In genomic region chr3:112253301-112253971, GRCh38 we compare ENCODE assay signal across 20 cellular contexts. TPM values are rescaled to one million over a fixed set of nuclear protein-coding genes. Genes with fewer than 3 reads are reported as not detected.
DNase-seq lines count a peak whose midpoint lies in the region; ATAC-seq, FAIRE-seq and TF ChIP-seq lines count a peak whose summit lies in the region.
"Had no signal": no experiment of that assay in that cellular context is flagged by ENCODE, and none has a peak within 500 bp of the region (broad histone marks: within the 10 kb centered on the region; RNA-seq: fewer than 3 reads in every experiment).

No MANE protein-coding gene starts in this region.

- POLR2A ChIA-PET in PC-9 (lab: Charles Lee; ENCODE audit: unreplicated experiment): no interaction called here

- DNase-seq in GM12892 (ENCODE audit: insufficient read length) (no peak), adrenal gland (no peak), PC-9 (no peak), mucosa of descending colon (no peak)
- DNase-seq: activated CD4-positive, CD25-positive, alpha-beta regulatory T cell treated with anti-CD3 and anti-CD28 coated beads, Interleukin-2, amount 50 U/mL, for 72 hours; activated gamma-delta T cell; CD4-positive, CD25-positive, alpha-beta regulatory T cell; effector memory CD8-positive, alpha-beta T cell; left ventricle myocardium inferior; NCI-H2171; NCI-H526 treated with DMSO at 0.1 percent for 48 hours; stimulated activated CD4-positive, alpha-beta T cell treated with anti-CD3 and anti-CD28 coated beads, Interleukin-4, amount 100 ng/mL, for 4 hours had no signal

- no peaks in the 10 kb centered on the region for H3K27me3 ChIP-seq in adrenal gland
- H3K27me3 ChIP-seq in PC-9 (ENCODE audit: insufficient read depth, low read depth): no peaks in the 10 kb centered on the region

- no peak overlapping the region for H2AFZ ChIP-seq in PC-9

- TF ChIP-seq POLR2A in GM12892 (IDR thresholded peaks at IDR 0.05; ENCODE audit: low read depth, low read length): no peak
- no peak for TF ChIP-seq POLR2A in adrenal gland (IDR thresholded peaks at IDR 0.05)

- no TSS peak for BruUV-seq in PC-9 (replicated peaks; lab: Mats Ljungman, UMichigan)

- H3K4me3 ChIP-seq in adrenal gland: no peak overlapping the region
- no peak overlapping the region for H3K4me3 ChIP-seq in PC-9
- H3K4me3 ChIP-seq in mucosa of descending colon: no peak overlapping the region
- H3K4me3 ChIP-seq: K562, left ventricle myocardium inferior had no signal

- CTCF ChIA-PET in PC-9 (lab: Charles Lee): no interaction called here

- TF ChIP-seq CTCF in adrenal gland (IDR thresholded peaks at IDR 0.05) (no peak), PC-9 (conservative IDR thresholded peaks at IDR 0.05) (no peak), mucosa of descending colon (IDR thresholded peaks at IDR 0.05) (no peak)

- no peaks in the 10 kb centered on the region for H3K36me3 ChIP-seq in adrenal gland (replicated peaks in 1 of 2)
- no peaks in the 10 kb centered on the region for H3K36me3 ChIP-seq in PC-9 (ENCODE audit: low read depth)
- H3K36me3 ChIP-seq in mucosa of descending colon (ENCODE audit: low read depth): no peaks in the 10 kb centered on the region
- H3K36me3 ChIP-seq: left ventricle myocardium inferior had no signal

- H3K9me2 ChIP-seq in PC-9 (ENCODE audit: insufficient read depth): no peaks in the 10 kb centered on the region

- H3K79me2 ChIP-seq in PC-9 (ENCODE audit: low read depth): no peaks in the 10 kb centered on the region

- peak; percentile 74 for ATAC-seq in GM19025 (IDR thresholded peaks at IDR 0.05; ENCODE audit: low read depth, unreplicated experiment)
- peak; percentile 70 for ATAC-seq in GM21619 (IDR thresholded peaks at IDR 0.05; ENCODE audit: unreplicated experiment)
- peak; percentile 76 for ATAC-seq in HG03439 (IDR thresholded peaks at IDR 0.05; ENCODE audit: unreplicated experiment)
- no peak for ATAC-seq in GM21528 (IDR thresholded peaks at IDR 0.05; ENCODE audit: low FRiP score, unreplicated experiment)
- ATAC-seq in mucosa of descending colon: no peak
- ATAC-seq: effector memory CD8-positive, alpha-beta T cell; K562; Panc1; SK-N-SH treated with all-trans-retinoic acid at 6 μM for 48 hours had no signal

- peak; percentile 58 for FAIRE-seq in GM12892 (lab: Jason Lieb, UNC)
- FAIRE-seq: K562, urothelium cell line had no signal

- no peak overlapping the region for H3K4me2 ChIP-seq in PC-9

- no peaks in the 10 kb centered on the region for H3F3A ChIP-seq in PC-9 (ENCODE audit: insufficient read depth, low read depth)

- H3K27ac ChIP-seq in adrenal gland (no peak overlapping the region), PC-9 (no peak overlapping the region)
- H3K27ac ChIP-seq: left ventricle myocardium inferior had no signal

- H3K9me3 ChIP-seq in adrenal gland (replicated peaks in 1 of 3): no peaks in the 10 kb centered on the region
- H3K9me3 ChIP-seq in PC-9 (ENCODE audit: insufficient read depth, low read depth): no peaks in the 10 kb centered on the region
- H3K9me3 ChIP-seq in mucosa of descending colon: no peaks in the 10 kb centered on the region

- no peaks in the 10 kb centered on the region for H4K20me1 ChIP-seq in PC-9 (ENCODE audit: insufficient read depth)

- H3K4me1 ChIP-seq in adrenal gland (replicated peaks in 1 of 2): no peaks in the 10 kb centered on the region
- no peaks in the 10 kb centered on the region for H3K4me1 ChIP-seq in PC-9 (replicated peaks; ENCODE audit: insufficient read depth)
- H3K4me1 ChIP-seq in mucosa of descending colon (ENCODE audit: low read depth): no peaks in the 10 kb centered on the region
- H3K4me1 ChIP-seq: left ventricle myocardium inferior had no signal

- WGBS in adrenal gland, 4 donors: 80 to 96% (median 84%) methylated on average over 2 of the region's 2 CpGs

- intact Hi-C loops in adrenal gland (cut with DNase I): no loop called here
- intact Hi-C loops in PC-9 (cut with micrococcal nuclease; ENCODE audit: unreplicated experiment): no loop called here
- intact Hi-C loops in mucosa of descending colon (cut with DNase I, micrococcal nuclease): no loop called here

RNA-seq across cellular contexts. Expression of gene SLC9C1, which starts 40.6 kb away (rescaled TPM):
- polyA plus RNA-seq in GM12892 (2012; ENCODE audit: missing spikeins): not detected
- not detected for total RNA-seq in adrenal gland
- not detected for polyA plus RNA-seq in adrenal gland
- total RNA-seq in PC-9 (2021): not detected in 2 replicates
- total RNA-seq in mucosa of descending colon: under 1 TPM; 0.34 to 0.96 (median 0.51) TPM
- total RNA-seq: CD4-positive, CD25-positive, alpha-beta regulatory T cell; K562 had no signal
- polyA plus RNA-seq: CD4-positive, CD25-positive, alpha-beta regulatory T cell; K562 had no signal

Comparison
In these comparisons a context has a peak if more than half of its experiments do, and no peak if none do; other contexts are left out.
1. ATAC-seq: peak in GM19025 (single experiment), GM21619 (single experiment) and HG03439 (single experiment); none in GM21528 (single experiment) and mucosa of descending colon (single experiment).